Comparison of ENCODE assay signal across 10 cellular contexts in the genomic region with DNA sequence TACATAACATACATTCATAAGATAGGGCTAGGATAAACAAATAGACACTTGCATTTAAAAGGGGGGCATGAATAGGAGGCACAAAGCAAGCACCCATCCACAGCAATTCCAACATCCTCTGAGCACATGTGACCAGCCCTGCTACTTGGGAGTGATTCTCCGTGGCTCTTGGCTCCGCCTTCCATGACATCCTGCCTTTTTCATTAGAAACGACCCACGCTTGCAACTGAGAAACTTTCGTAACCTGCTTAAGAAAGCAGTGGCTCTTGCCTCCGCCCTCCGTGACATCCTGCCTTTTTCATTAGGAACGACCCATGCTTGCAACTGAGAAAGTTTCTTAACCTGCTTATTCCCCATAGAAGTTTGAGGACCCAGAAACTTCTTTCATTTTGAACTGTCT. TPM values are rescaled to one million over a fixed set of nuclear protein-coding genes. Genes with fewer than 3 reads are reported as not detected.
DNase-seq lines count a peak whose midpoint lies in the region; ATAC-seq and TF ChIP-seq lines count a peak whose summit lies in the region.
"Had no signal": no experiment of that assay in that cellular context is flagged by ENCODE, and none has a peak within 500 bp of the region (broad histone marks: within the 10 kb centered on the region; RNA-seq: fewer than 3 reads in every experiment).

No MANE protein-coding gene starts in this region.

- H3K4me3 ChIP-seq in fibroblast of villous mesenchyme (ENCODE audit: low read depth, low read length): no peak overlapping the region

- peaks cover 19% of the 10 kb centered on the region for H3K4me1 Mint-ChIP-seq in WTC11
- H3K4me1 Mint-ChIP-seq in stimulated activated naive CD8-positive, alpha-beta T cell treated with anti-CD3 and anti-CD28 coated beads, Interleukin-15, amount 100 ng/mL, for 72 hours: peaks cover 13% of the 10 kb centered on the region

- no peak overlapping the region for H3K27ac Mint-ChIP-seq in WTC11
- no peak overlapping the region for H3K27ac Mint-ChIP-seq in stimulated activated naive CD8-positive, alpha-beta T cell treated with anti-CD3 and anti-CD28 coated beads, Interleukin-15, amount 100 ng/mL, for 72 hours

- no peaks in the 10 kb centered on the region for H3K36me3 Mint-ChIP-seq in WTC11

- CTCF ChIA-PET in WTC11 (lab: Charles Lee): interaction anchor here (0.9 to 1.5 kb wide), 4 partner anchors 13 to 215 kb away, joined by 3 to 7 read pairs (median 4); no protein-coding TSS in a partner anchor

- peak; percentile 64 for DNase-seq in activated effector memory CD4-positive, alpha-beta T cell treated with anti-CD3 and anti-CD28 coated beads, Interleukin-2, amount 50 U/mL, for 16 hours
- no peak for DNase-seq in activated effector memory CD4-positive, alpha-beta T cell treated with Interleukin-2 at 50 U/mL for 16 hours
- peak; percentile 18 for DNase-seq in WTC11 (ENCODE audit: low spot score)
- peak; percentile 68 for DNase-seq in fibroblast of villous mesenchyme (ENCODE audit: low read depth)
- DNase-seq in stimulated activated naive CD8-positive, alpha-beta T cell treated with anti-CD3 and anti-CD28 coated beads, Interleukin-15, amount 100 ng/mL, for 72 hours: peak in 1 of 2 donors; percentile 22
- DNase-seq in HCEC 1CT: no peak
- DNase-seq in NCI-H524 treated with DMSO at 0.1 percent for 48 hours (lab: John Stamatoyannopoulos, UW): no peak
- DNase-seq: AML-193, NCI-H2029 treated with DMSO at 0.1 percent for 48 hours had no signal

- TF ChIP-seq CTCF in WTC11 (IDR thresholded peaks at IDR 0.05) (no peak), fibroblast of villous mesenchyme (IDR thresholded peaks at IDR 0.05; ENCODE audit: insufficient read depth, low read depth, low read length) (no peak)

- POLR2A ChIA-PET in WTC11 (lab: Charles Lee): no interaction called here

- H3K27me3 Mint-ChIP-seq in WTC11 (ENCODE audit: low read depth): no peaks in the 10 kb centered on the region
- H3K27me3 Mint-ChIP-seq in stimulated activated naive CD8-positive, alpha-beta T cell treated with anti-CD3 and anti-CD28 coated beads, Interleukin-15, amount 100 ng/mL, for 72 hours: no peaks in the 10 kb centered on the region

- H3K9me3 Mint-ChIP-seq in WTC11: no peaks in the 10 kb centered on the region
- H3K9me3 Mint-ChIP-seq in stimulated activated naive CD8-positive, alpha-beta T cell treated with anti-CD3 and anti-CD28 coated beads, Interleukin-15, amount 100 ng/mL, for 72 hours: no peaks in the 10 kb centered on the region

- no peak overlapping the region for H3K4me3 Mint-ChIP-seq in WTC11
- peak overlapping the region; percentile 27 to 48 for H3K4me3 Mint-ChIP-seq in stimulated activated naive CD8-positive, alpha-beta T cell treated with anti-CD3 and anti-CD28 coated beads, Interleukin-15, amount 100 ng/mL, for 72 hours

- ATAC-seq in WTC11 (peak; percentile 81), GM18870 (IDR thresholded peaks at IDR 0.05; ENCODE audit: unreplicated experiment) (no peak)
- peak; percentile 82 for ATAC-seq in stimulated activated naive CD8-positive, alpha-beta T cell treated with anti-CD3 and anti-CD28 coated beads, Interleukin-15, amount 100 ng/mL, for 72 hours

TF ChIP-seq in WTC11, 78 proteins besides CTCF, POLR2A, EP300 and RAD21 (continues in another document):
- TF ChIP-seq SOX15 (CRISPR knock-in tag; IDR thresholded peaks at IDR 0.05) (no peak), ATF1 (CRISPR knock-in tag; IDR thresholded peaks at IDR 0.05) (no peak), NR2C2 (CRISPR knock-in tag; IDR thresholded peaks at IDR 0.05) (no peak)
- TF ChIP-seq, protein P1, sequence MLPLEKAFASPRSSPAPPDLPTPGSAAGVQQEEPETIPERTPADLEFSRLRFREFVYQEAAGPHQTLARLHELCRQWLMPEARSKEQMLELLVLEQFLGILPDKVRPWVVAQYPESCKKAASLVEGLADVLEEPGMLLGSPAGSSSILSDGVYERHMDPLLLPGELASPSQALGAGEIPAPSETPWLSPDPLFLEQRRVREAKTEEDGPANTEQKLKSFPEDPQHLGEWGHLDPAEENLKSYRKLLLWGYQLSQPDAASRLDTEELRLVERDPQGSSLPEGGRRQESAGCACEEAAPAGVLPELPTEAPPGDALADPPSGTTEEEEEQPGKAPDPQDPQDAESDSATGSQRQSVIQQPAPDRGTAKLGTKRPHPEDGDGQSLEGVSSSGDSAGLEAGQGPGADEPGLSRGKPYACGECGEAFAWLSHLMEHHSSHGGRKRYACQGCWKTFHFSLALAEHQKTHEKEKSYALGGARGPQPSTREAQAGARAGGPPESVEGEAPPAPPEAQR (CRISPR knock-in tag; IDR thresholded peaks at IDR 0.05): no peak
- TF ChIP-seq, protein P2, sequence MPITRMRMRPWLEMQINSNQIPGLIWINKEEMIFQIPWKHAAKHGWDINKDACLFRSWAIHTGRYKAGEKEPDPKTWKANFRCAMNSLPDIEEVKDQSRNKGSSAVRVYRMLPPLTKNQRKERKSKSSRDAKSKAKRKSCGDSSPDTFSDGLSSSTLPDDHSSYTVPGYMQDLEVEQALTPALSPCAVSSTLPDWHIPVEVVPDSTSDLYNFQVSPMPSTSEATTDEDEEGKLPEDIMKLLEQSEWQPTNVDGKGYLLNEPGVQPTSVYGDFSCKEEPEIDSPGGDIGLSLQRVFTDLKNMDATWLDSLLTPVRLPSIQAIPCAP (CRISPR knock-in tag; IDR thresholded peaks at IDR 0.05): no peak
- TF ChIP-seq, protein P3, sequence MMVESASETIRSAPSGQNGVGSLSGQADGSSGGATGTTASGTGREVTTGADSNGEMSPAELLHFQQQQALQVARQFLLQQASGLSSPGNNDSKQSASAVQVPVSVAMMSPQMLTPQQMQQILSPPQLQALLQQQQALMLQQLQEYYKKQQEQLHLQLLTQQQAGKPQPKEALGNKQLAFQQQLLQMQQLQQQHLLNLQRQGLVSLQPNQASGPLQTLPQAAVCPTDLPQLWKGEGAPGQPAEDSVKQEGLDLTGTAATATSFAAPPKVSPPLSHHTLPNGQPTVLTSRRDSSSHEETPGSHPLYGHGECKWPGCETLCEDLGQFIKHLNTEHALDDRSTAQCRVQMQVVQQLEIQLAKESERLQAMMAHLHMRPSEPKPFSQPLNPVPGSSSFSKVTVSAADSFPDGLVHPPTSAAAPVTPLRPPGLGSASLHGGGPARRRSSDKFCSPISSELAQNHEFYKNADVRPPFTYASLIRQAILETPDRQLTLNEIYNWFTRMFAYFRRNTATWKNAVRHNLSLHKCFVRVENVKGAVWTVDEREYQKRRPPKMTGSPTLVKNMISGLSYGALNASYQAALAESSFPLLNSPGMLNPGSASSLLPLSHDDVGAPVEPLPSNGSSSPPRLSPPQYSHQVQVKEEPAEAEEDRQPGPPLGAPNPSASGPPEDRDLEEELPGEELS (CRISPR knock-in tag; IDR thresholded peaks at IDR 0.05): no peak
- TF ChIP-seq, protein P4, sequence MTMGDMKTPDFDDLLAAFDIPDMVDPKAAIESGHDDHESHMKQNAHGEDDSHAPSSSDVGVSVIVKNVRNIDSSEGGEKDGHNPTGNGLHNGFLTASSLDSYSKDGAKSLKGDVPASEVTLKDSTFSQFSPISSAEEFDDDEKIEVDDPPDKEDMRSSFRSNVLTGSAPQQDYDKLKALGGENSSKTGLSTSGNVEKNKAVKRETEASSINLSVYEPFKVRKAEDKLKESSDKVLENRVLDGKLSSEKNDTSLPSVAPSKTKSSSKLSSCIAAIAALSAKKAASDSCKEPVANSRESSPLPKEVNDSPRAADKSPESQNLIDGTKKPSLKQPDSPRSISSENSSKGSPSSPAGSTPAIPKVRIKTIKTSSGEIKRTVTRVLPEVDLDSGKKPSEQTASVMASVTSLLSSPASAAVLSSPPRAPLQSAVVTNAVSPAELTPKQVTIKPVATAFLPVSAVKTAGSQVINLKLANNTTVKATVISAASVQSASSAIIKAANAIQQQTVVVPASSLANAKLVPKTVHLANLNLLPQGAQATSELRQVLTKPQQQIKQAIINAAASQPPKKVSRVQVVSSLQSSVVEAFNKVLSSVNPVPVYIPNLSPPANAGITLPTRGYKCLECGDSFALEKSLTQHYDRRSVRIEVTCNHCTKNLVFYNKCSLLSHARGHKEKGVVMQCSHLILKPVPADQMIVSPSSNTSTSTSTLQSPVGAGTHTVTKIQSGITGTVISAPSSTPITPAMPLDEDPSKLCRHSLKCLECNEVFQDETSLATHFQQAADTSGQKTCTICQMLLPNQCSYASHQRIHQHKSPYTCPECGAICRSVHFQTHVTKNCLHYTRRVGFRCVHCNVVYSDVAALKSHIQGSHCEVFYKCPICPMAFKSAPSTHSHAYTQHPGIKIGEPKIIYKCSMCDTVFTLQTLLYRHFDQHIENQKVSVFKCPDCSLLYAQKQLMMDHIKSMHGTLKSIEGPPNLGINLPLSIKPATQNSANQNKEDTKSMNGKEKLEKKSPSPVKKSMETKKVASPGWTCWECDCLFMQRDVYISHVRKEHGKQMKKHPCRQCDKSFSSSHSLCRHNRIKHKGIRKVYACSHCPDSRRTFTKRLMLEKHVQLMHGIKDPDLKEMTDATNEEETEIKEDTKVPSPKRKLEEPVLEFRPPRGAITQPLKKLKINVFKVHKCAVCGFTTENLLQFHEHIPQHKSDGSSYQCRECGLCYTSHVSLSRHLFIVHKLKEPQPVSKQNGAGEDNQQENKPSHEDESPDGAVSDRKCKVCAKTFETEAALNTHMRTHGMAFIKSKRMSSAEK (CRISPR knock-in tag; IDR thresholded peaks at IDR 0.05; ENCODE audit: borderline replicate concordance): no peak
- TF ChIP-seq, protein P5, sequence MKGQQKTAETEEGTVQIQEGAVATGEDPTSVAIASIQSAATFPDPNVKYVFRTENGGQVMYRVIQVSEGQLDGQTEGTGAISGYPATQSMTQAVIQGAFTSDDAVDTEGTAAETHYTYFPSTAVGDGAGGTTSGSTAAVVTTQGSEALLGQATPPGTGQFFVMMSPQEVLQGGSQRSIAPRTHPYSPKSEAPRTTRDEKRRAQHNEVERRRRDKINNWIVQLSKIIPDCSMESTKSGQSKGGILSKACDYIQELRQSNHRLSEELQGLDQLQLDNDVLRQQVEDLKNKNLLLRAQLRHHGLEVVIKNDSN (CRISPR knock-in tag; IDR thresholded peaks at IDR 0.05): peak; percentile 24; the same call in 1 of the 2 replicates

RNA-seq across cellular contexts. Expression of a gene that starts 53.4 kb away (rescaled TPM):
- total RNA-seq in WTC11 (2021) (12.6 to 13.2 TPM (median 12.7 TPM) in 3 replicates), fibroblast of villous mesenchyme (17.7 and 18.6 TPM in 2 replicates)

Comparison
In these comparisons a context has a peak if more than half of its experiments do, and no peak if none do; other contexts are left out.
1. DNase-seq: peak in activated effector memory CD4-positive, alpha-beta T cell treated with anti-CD3 and anti-CD28 coated beads, Interleukin-2, amount 50 U/mL, for 16 hours (single experiment), WTC11 (single experiment) and fibroblast of villous mesenchyme (single experiment); none in activated effector memory CD4-positive, alpha-beta T cell treated with Interleukin-2 at 50 U/mL for 16 hours (single experiment), HCEC 1CT (single experiment) and NCI-H524 treated with DMSO at 0.1 percent for 48 hours (single experiment).